In genomic region chr5:132295505-132296411, GRCh38 we compare ENCODE assay signal across 10 cellular contexts. TPM values are rescaled to one million over a fixed set of nuclear protein-coding genes. Genes with fewer than 3 reads are reported as not detected.
DNase-seq lines count a peak whose midpoint lies in the region; ATAC-seq, FAIRE-seq and TF ChIP-seq lines count a peak whose summit lies in the region.
"Had no signal": no experiment of that assay in that cellular context is flagged by ENCODE, and none has a peak within 500 bp of the region (broad histone marks: within the 10 kb centered on the region; RNA-seq: fewer than 3 reads in every experiment).

No MANE protein-coding gene starts in this region.

- no peak for FAIRE-seq in GM12892 (lab: Jason Lieb, UNC)
- FAIRE-seq: D721Med had no signal

- H3K4me1 Mint-ChIP-seq in activated CD4-positive, alpha-beta T cell treated with anti-CD3 and anti-CD28 coated beads, Interleukin-2, amount 10 ng/mL, durations not matched to agents 7 days and 5 days: peaks cover 24% of the 10 kb centered on the region

- 87 to 91% (median 89%) methylated on average over 8 of the region's 8 CpGs for WGBS in stomach, 5 donors

- CTCF ChIA-PET in activated CD4-positive, alpha-beta T cell treated with anti-CD3 and anti-CD28 coated beads, Interleukin-2, amount 10 ng/mL, durations not matched to agents 7 days and 5 days (lab: Charles Lee): interaction anchor here (0.6 to 0.9 kb wide), 2 partner anchors 13 to 444 kb away, joined by 3 to 6 read pairs; no protein-coding TSS in a partner anchor

- H3K4me3 ChIP-seq in iPS-11a (ENCODE audit: low read depth, low read length) (peak overlapping the region; percentile 31), stomach (peak overlapping the region in 3 of 4 donors; percentile 54 to 75 (median 67))

- TF ChIP-seq POLR2A in stomach (IDR thresholded peaks at IDR 0.05): no peak
- TF ChIP-seq POLR2A in GM12892 (IDR thresholded peaks at IDR 0.05; ENCODE audit: low read depth, low read length): no peak

- H3K9me3 Mint-ChIP-seq in activated CD4-positive, alpha-beta T cell treated with anti-CD3 and anti-CD28 coated beads, Interleukin-2, amount 10 ng/mL, durations not matched to agents 7 days and 5 days: no peaks in the 10 kb centered on the region
- H3K9me3 Mint-ChIP-seq in activated naive CD4-positive, alpha-beta T cell treated with anti-CD3 and anti-CD28 coated beads, Interleukin-2, amount 50 U/mL, for 72 hours: no peaks in the 10 kb centered on the region

- no peak for DNase-seq in activated CD4-positive, alpha-beta T cell treated with anti-CD3 and anti-CD28 coated beads, Interleukin-2, amount 10 ng/mL, durations not matched to agents 7 days and 5 days
- no peak for DNase-seq in activated CD4-positive, alpha-beta T cell treated with anti-CD3 and anti-CD28 coated beads for 48 hours
- DNase-seq in activated naive CD4-positive, alpha-beta T cell treated with anti-CD3 and anti-CD28 coated beads, Interleukin-2, amount 50 U/mL, for 72 hours (ENCODE audit: low spot score in 2 of 2): no peak
- no peak for DNase-seq in stomach
- DNase-seq in occipital lobe (lab: John Stamatoyannopoulos, UW): no peak
- DNase-seq in stimulated activated CD4-positive, alpha-beta T cell treated with anti-CD3 and anti-CD28 coated beads, Interleukin-4, amount 100 ng/mL, for 1 hour: no peak
- DNase-seq in GM12892 (ENCODE audit: insufficient read length): no peak
- DNase-seq: NCI-H1105 treated with DMSO at 0.1 percent for 48 hours had no signal

- intact Hi-C loops in stomach (cut with DNase I; ENCODE audit: low total_unique reads): no loop called here

- no peak overlapping the region for H3K27ac Mint-ChIP-seq in activated CD4-positive, alpha-beta T cell treated with anti-CD3 and anti-CD28 coated beads, Interleukin-2, amount 10 ng/mL, durations not matched to agents 7 days and 5 days
- peak overlapping the region; percentile 62 to 95 for H3K27ac Mint-ChIP-seq in activated naive CD4-positive, alpha-beta T cell treated with anti-CD3 and anti-CD28 coated beads, Interleukin-2, amount 50 U/mL, for 72 hours

- peak overlapping the region in 4 of 5 donors; percentile 34 to 99 (median 93) for H3K27ac ChIP-seq in stomach

- peaks cover 13% of the 10 kb centered on the region for H3K27me3 Mint-ChIP-seq in activated CD4-positive, alpha-beta T cell treated with anti-CD3 and anti-CD28 coated beads, Interleukin-2, amount 10 ng/mL, durations not matched to agents 7 days and 5 days

- no peak for ATAC-seq in activated naive CD4-positive, alpha-beta T cell treated with anti-CD3 and anti-CD28 coated beads, Interleukin-2, amount 50 U/mL, for 72 hours

- peak overlapping the region; percentile 83 for H3K4me3 Mint-ChIP-seq in activated CD4-positive, alpha-beta T cell treated with anti-CD3 and anti-CD28 coated beads, Interleukin-2, amount 10 ng/mL, durations not matched to agents 7 days and 5 days

- peaks cover 15 to 35% (median 30%) of the 10 kb centered on the region in 4 donors for H3K4me1 ChIP-seq in stomach

- no peak for TF ChIP-seq EP300 in stomach (IDR thresholded peaks at IDR 0.05)

- no peak for TF ChIP-seq CTCF in stomach (IDR thresholded peaks at IDR 0.05)

- no peaks in the 10 kb centered on the region for H3K27me3 ChIP-seq in stomach

- no peaks in the 10 kb centered on the region for H3K36me3 Mint-ChIP-seq in activated CD4-positive, alpha-beta T cell treated with anti-CD3 and anti-CD28 coated beads, Interleukin-2, amount 10 ng/mL, durations not matched to agents 7 days and 5 days (ENCODE audit: low read depth)
- H3K36me3 Mint-ChIP-seq in activated naive CD4-positive, alpha-beta T cell treated with anti-CD3 and anti-CD28 coated beads, Interleukin-2, amount 50 U/mL, for 72 hours: no peaks in the 10 kb centered on the region

- no peaks in the 10 kb centered on the region for H3K36me3 ChIP-seq in stomach

- POLR2A ChIA-PET in activated CD4-positive, alpha-beta T cell treated with anti-CD3 and anti-CD28 coated beads, Interleukin-2, amount 10 ng/mL, durations not matched to agents 7 days and 5 days (lab: Charles Lee): no interaction called here

- H3K9me3 ChIP-seq in stomach: no peaks in the 10 kb centered on the region

RNA-seq across cellular contexts. Expression of gene SLC22A4, which starts 1.6 kb away (rescaled TPM):
- total RNA-seq in activated CD4-positive, alpha-beta T cell treated with anti-CD3 and anti-CD28 coated beads, Interleukin-2, amount 10 ng/mL, durations not matched to agents 7 days and 5 days: not detected
- 1 to 10 TPM; 1.5 to 1.9 TPM for total RNA-seq in activated naive CD4-positive, alpha-beta T cell treated with anti-CD3 and anti-CD28 coated beads, Interleukin-2, amount 50 U/mL, for 72 hours
- 10 to 100 TPM in 1 of 5 donors, 1 to 10 TPM in 1, under 1 TPM in 1, not detected in 2; 0.37 to 24.5 (median 6.1) TPM for total RNA-seq in stomach
- polyA plus RNA-seq in stomach: under 1 TPM; 0.31 to 0.61 (median 0.45) TPM
- total RNA-seq in occipital lobe: 1.6 TPM
- not detected for polyA plus RNA-seq in GM12892 (2012; ENCODE audit: missing spikeins)

RNA-seq across cellular contexts. Expression of gene PDLIM4, which starts 38.3 kb away (rescaled TPM):
- total RNA-seq in activated CD4-positive, alpha-beta T cell treated with anti-CD3 and anti-CD28 coated beads, Interleukin-2, amount 10 ng/mL, durations not matched to agents 7 days and 5 days: not detected
- total RNA-seq in activated naive CD4-positive, alpha-beta T cell treated with anti-CD3 and anti-CD28 coated beads, Interleukin-2, amount 50 U/mL, for 72 hours: not detected
- 10 to 100 TPM in 4 of 5 donors, not detected in 1; 13.9 to 37.8 (median 25.4) TPM for total RNA-seq in stomach
- polyA plus RNA-seq in stomach: 10 to 100 TPM; 11.2 to 52.4 (median 16.1) TPM
- 3.1 TPM for total RNA-seq in occipital lobe
- 2.9 TPM for polyA plus RNA-seq in GM12892 (2012; ENCODE audit: missing spikeins)
